15 cellular contexts compared by ENCODE assay signal in the genomic region with DNA sequence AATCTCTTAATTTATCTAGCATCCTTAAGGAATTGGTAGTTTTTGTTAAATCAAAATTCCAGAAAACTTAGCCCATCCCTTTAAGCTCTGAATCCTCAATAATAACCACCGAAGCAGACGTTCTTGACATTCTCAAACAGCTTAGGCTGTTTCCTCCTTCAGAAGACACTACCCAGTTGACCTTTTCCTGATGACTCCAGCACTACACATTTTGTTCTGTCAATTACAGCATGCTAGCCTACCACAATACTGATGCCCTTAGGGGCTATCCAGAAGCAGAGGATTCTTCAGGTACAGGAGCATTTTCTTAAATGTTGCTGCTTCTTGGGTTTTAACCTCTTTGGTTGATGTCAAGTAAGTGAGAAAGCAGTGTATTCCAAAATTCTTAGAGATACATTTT. TPM values are rescaled to one million over a fixed set of nuclear protein-coding genes. Genes with fewer than 3 reads are reported as not detected.
"Had no signal": no experiment of that assay in that cellular context is flagged by ENCODE, and none has a peak within 500 bp of the region (broad histone marks: within the 10 kb centered on the region; RNA-seq: fewer than 3 reads in every experiment).

No MANE protein-coding gene starts in this region.

- H3K4me1 ChIP-seq: right atrium auricular region, uterus had no signal

- H3K4me3 ChIP-seq: heart left ventricle, right atrium auricular region, uterus had no signal

- H3K27ac Mint-ChIP-seq: naive thymus-derived CD4-positive, alpha-beta T cell had no signal

- FAIRE-seq: endometrium, frontal cortex, small intestine had no signal

- H3K36me3 ChIP-seq: neutrophil, uterus had no signal

- H3K4me3 Mint-ChIP-seq: naive thymus-derived CD4-positive, alpha-beta T cell had no signal

- ATAC-seq: heart left ventricle; naive thymus-derived CD4-positive, alpha-beta T cell had no signal

- H3K27ac ChIP-seq: heart left ventricle, neutrophil, right atrium auricular region, uterus had no signal

- DNase-seq: effector memory CD4-positive, alpha-beta T cell; heart left ventricle; hippocampal formation; kidney glomerular epithelial cell; naive thymus-derived CD4-positive, alpha-beta T cell; posterior cingulate gyrus; small intestine; stimulated activated CD4-positive, alpha-beta T cell treated with anti-CD3 and anti-CD28 coated beads, Interleukin-2, amount 100 ng/mL, for 48 hours; stimulated activated naive CD4-positive, alpha-beta T cell treated with Interleukin-2 at 50 U/mL for 16 hours; trophoblast cell; uterus had no signal

- H3K9me3 ChIP-seq: neutrophil, uterus had no signal

- H3K27me3 ChIP-seq: heart left ventricle, neutrophil, right atrium auricular region, uterus had no signal

RNA-seq across cellular contexts. Expression of a gene that starts 33.4 kb away (rescaled TPM):
- polyA plus RNA-seq: naive thymus-derived CD4-positive, alpha-beta T cell had no signal
